20 cellular contexts compared by ENCODE assay signal in the genomic region with DNA sequence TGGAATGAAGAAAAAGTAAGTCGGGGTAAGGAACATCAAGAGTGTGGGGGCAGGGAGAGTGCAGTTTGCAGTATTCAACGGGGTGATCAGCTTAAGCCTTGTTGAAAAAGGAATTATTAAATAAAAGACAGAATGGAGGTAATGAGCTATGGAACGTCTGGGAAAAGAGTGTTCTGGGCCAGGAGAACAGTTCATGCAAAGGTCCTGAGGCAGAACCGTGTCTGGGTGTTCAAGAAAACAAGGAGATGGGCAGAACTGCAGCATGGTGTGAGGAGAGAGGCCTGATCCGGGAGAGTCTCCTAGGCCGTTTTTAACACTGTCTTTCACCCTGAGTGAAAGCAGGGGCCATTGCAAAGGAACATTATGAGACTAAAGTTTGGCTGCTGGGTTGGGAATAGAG. TPM values are rescaled to one million over a fixed set of nuclear protein-coding genes. Genes with fewer than 3 reads are reported as not detected.
DNase-seq lines count a peak whose midpoint lies in the region; ATAC-seq and TF ChIP-seq lines count a peak whose summit lies in the region.
"Had no signal": no experiment of that assay in that cellular context is flagged by ENCODE, and none has a peak within 500 bp of the region (broad histone marks: within the 10 kb centered on the region; RNA-seq: fewer than 3 reads in every experiment).

No MANE protein-coding gene starts in this region.

- no peak for TF ChIP-seq EP300 in sigmoid colon (IDR thresholded peaks at IDR 0.05)

- TF ChIP-seq POLR2A in sigmoid colon (IDR thresholded peaks at IDR 0.05), result no peak

- WGBS in sigmoid colon, 2 donors, result 73 to 87% methylated on average over 6 of the region's 6 CpGs

- no peak overlapping the region for H3K4me3 ChIP-seq in CD4-positive, alpha-beta memory T cell (ENCODE audit: low read length in 2 of 2)
- H3K4me3 ChIP-seq in Karpas-422 (ENCODE audit: low read length), result no peak overlapping the region
- no peak overlapping the region for H3K4me3 ChIP-seq in sigmoid colon
- H3K4me3 ChIP-seq: BLaER1 treated with 17β-estradiol and CSF1 and Interleukin-3, amounts not matched to agents 10 nM and 100 nM had no signal

- H3K27ac ChIP-seq in CD4-positive, alpha-beta memory T cell (ENCODE audit: low read depth, low read length), result no peak overlapping the region
- H3K27ac ChIP-seq in Karpas-422 (ENCODE audit: low read length), result no peak overlapping the region
- peak overlapping the region; percentile 87 for H3K27ac ChIP-seq in VCaP
- no peak overlapping the region for H3K27ac ChIP-seq in sigmoid colon
- H3K27ac ChIP-seq: BLaER1 treated with 17β-estradiol and CSF1 and Interleukin-3, amounts not matched to agents 10 nM and 100 nM; HL-60 had no signal

- H3K9me3 ChIP-seq in CD4-positive, alpha-beta memory T cell (ENCODE audit: control insufficient read depth in 1 of 2, low read length in 2 of 2), result no peaks in the 10 kb centered on the region
- H3K9me3 ChIP-seq in Karpas-422 (ENCODE audit: low read length), result no peaks in the 10 kb centered on the region
- H3K9me3 ChIP-seq in sigmoid colon, result no peaks in the 10 kb centered on the region
- H3K9me3 ChIP-seq: BLaER1 treated with 17β-estradiol and CSF1 and Interleukin-3, amounts not matched to agents 10 nM and 100 nM had no signal

- intact Hi-C loops in CD4-positive, alpha-beta memory T cell (cut with micrococcal nuclease), result loop anchor here (2.0 to 5.0 kb wide), 2 partner anchors 34 to 60 kb away; no protein-coding TSS in a partner anchor
- intact Hi-C loops in sigmoid colon (cut with DNase I), result no loop called here

- no peaks in the 10 kb centered on the region for H4K20me1 ChIP-seq in Karpas-422 (ENCODE audit: insufficient read depth, low read depth, low read length)
- H4K20me1 ChIP-seq: BLaER1 treated with 17β-estradiol and CSF1 and Interleukin-3, amounts not matched to agents 10 nM and 100 nM had no signal

- no peak overlapping the region for H3K9ac ChIP-seq in Karpas-422 (ENCODE audit: low read length)
- H3K9ac ChIP-seq: BLaER1 treated with 17β-estradiol and CSF1 and Interleukin-3, amounts not matched to agents 10 nM and 100 nM had no signal

- CTCF ChIA-PET in CD4-positive, alpha-beta memory T cell (lab: Charles Lee; ENCODE audit: partially characterized antibody), result interaction anchor here (1.6 to 2.3 kb wide), 3 partner anchors 9 to 184 kb away, joined by 5 to 8 read pairs (median 8); no protein-coding TSS in a partner anchor

- ATAC-seq in stimulated activated memory B cell treated with anti-CD40 and anti-IgM and Interleukin-4, amounts not matched to agents 10 μg/mL and 1 μg/mL and 100 μg/mL, for 72 hours, result no peak
- no peak for ATAC-seq in GM21526 (IDR thresholded peaks at IDR 0.05; ENCODE audit: low FRiP score, unreplicated experiment)
- ATAC-seq: HepG2, PC-3 had no signal

- TF ChIP-seq CTCF in VCaP (conservative IDR thresholded peaks at IDR 0.05) (no peak), sigmoid colon (IDR thresholded peaks at IDR 0.05) (no peak)

- no peaks in the 10 kb centered on the region for H3K36me3 ChIP-seq in CD4-positive, alpha-beta memory T cell (ENCODE audit: insufficient read depth, low read length)
- H3K36me3 ChIP-seq in Karpas-422 (ENCODE audit: insufficient read depth, low read length), result no peaks in the 10 kb centered on the region
- no peaks in the 10 kb centered on the region for H3K36me3 ChIP-seq in sigmoid colon
- H3K36me3 ChIP-seq: BLaER1 treated with 17β-estradiol and CSF1 and Interleukin-3, amounts not matched to agents 10 nM and 100 nM had no signal

- no peaks in the 10 kb centered on the region for H3K27me3 Mint-ChIP-seq in CD4-positive, alpha-beta memory T cell
- H3K27me3 Mint-ChIP-seq in stimulated activated memory B cell treated with anti-CD40 and anti-IgM and Interleukin-4, amounts not matched to agents 10 μg/mL and 1 μg/mL and 100 μg/mL, for 72 hours, result no peaks in the 10 kb centered on the region

- no peaks in the 10 kb centered on the region for H3K36me3 Mint-ChIP-seq in CD4-positive, alpha-beta memory T cell
- no peaks in the 10 kb centered on the region for H3K36me3 Mint-ChIP-seq in stimulated activated memory B cell treated with anti-CD40 and anti-IgM and Interleukin-4, amounts not matched to agents 10 μg/mL and 1 μg/mL and 100 μg/mL, for 72 hours

- H3K27me3 ChIP-seq in CD4-positive, alpha-beta memory T cell (ENCODE audit: insufficient read depth, low read length), result no peaks in the 10 kb centered on the region
- H3K27me3 ChIP-seq in Karpas-422 (ENCODE audit: low read length) (no peaks in the 10 kb centered on the region), sigmoid colon (no peaks in the 10 kb centered on the region)
- H3K27me3 ChIP-seq: BLaER1 treated with 17β-estradiol and CSF1 and Interleukin-3, amounts not matched to agents 10 nM and 100 nM had no signal

- no peak for DNase-seq in CD4-positive, alpha-beta memory T cell
- no peak for DNase-seq in Karpas-422
- no peak for DNase-seq in AML-193 (lab: John Stamatoyannopoulos, UW)
- no peak for DNase-seq in sigmoid colon
- DNase-seq: H7, NCI-H1417, NCI-H1694 treated with DMSO at 0.1 percent for 48 hours, NCI-H2081 treated with DMSO at 0.1 percent for 48 hours, NCI-H2171 treated with DMSO at 0.1 percent for 48 hours, NCI-H524 treated with DMSO at 0.1 percent for 48 hours, PC-3, Right ventricle myocardium superior, SW 1271 had no signal

- no peaks in the 10 kb centered on the region for H3K9me3 Mint-ChIP-seq in CD4-positive, alpha-beta memory T cell
- H3K9me3 Mint-ChIP-seq in stimulated activated memory B cell treated with anti-CD40 and anti-IgM and Interleukin-4, amounts not matched to agents 10 μg/mL and 1 μg/mL and 100 μg/mL, for 72 hours, result no peaks in the 10 kb centered on the region

- H3K4me2 ChIP-seq in Karpas-422 (ENCODE audit: low read depth, low read length, poor library complexity, severe bottlenecking), result peak overlapping the region; percentile 44

- no peaks in the 10 kb centered on the region for H3K79me2 ChIP-seq in Karpas-422 (ENCODE audit: low read length)

- peaks cover 23 to 32% (median 28%) of the 10 kb centered on the region in 4 donors for H3K4me1 Mint-ChIP-seq in CD4-positive, alpha-beta memory T cell
- H3K4me1 Mint-ChIP-seq in stimulated activated memory B cell treated with anti-CD40 and anti-IgM and Interleukin-4, amounts not matched to agents 10 μg/mL and 1 μg/mL and 100 μg/mL, for 72 hours, result peaks cover 36% of the 10 kb centered on the region

- POLR2A ChIA-PET in CD4-positive, alpha-beta memory T cell (lab: Charles Lee; ENCODE audit: partially characterized antibody), result interaction anchor here (1.1 to 1.5 kb wide), 4 partner anchors 15 to 208 kb away, joined by 3 to 4 read pairs (median 4); a partner anchor contains a TSS

- peak overlapping the region in 2 of 8 donors; percentile 25 to 70 for H3K4me3 Mint-ChIP-seq in CD4-positive, alpha-beta memory T cell
- H3K4me3 Mint-ChIP-seq in stimulated activated memory B cell treated with anti-CD40 and anti-IgM and Interleukin-4, amounts not matched to agents 10 μg/mL and 1 μg/mL and 100 μg/mL, for 72 hours, result no peak overlapping the region

- no peak overlapping the region for H2AFZ ChIP-seq in Karpas-422 (ENCODE audit: low read length)

- H3K9me2 ChIP-seq in Karpas-422 (replicated peaks; ENCODE audit: insufficient read depth, low read length), result no peaks in the 10 kb centered on the region

- peak overlapping the region; percentile 11 to 86 (median 76) for H3K27ac Mint-ChIP-seq in CD4-positive, alpha-beta memory T cell
- H3K27ac Mint-ChIP-seq in stimulated activated memory B cell treated with anti-CD40 and anti-IgM and Interleukin-4, amounts not matched to agents 10 μg/mL and 1 μg/mL and 100 μg/mL, for 72 hours, result peak overlapping the region; percentile 5

- peaks cover 33% of the 10 kb centered on the region for H3K4me1 ChIP-seq in CD4-positive, alpha-beta memory T cell (ENCODE audit: insufficient read depth, low read length)
- peaks cover 32% of the 10 kb centered on the region for H3K4me1 ChIP-seq in Karpas-422 (ENCODE audit: low read length)
- H3K4me1 ChIP-seq in sigmoid colon, result no peaks in the 10 kb centered on the region

RNA-seq across cellular contexts. Expression of a gene that starts 20.2 kb away (rescaled TPM):
- 1 to 10 TPM; 4.5 to 4.9 TPM for total RNA-seq in CD4-positive, alpha-beta memory T cell
- under 1 TPM in 1 of 2 donors, not detected in 1; 0.61 TPM for polyA plus RNA-seq in CD4-positive, alpha-beta memory T cell
- total RNA-seq in Karpas-422 (2014; rRNA removed; shearing (Covaris generic); ENCODE audit: low replicate concordance), result 0.90 and 1.3 TPM in 2 replicates
- total RNA-seq in sigmoid colon, result 1 to 10 TPM; 1.4 to 5.5 (median 2.2) TPM
- polyA plus RNA-seq in sigmoid colon, result 1 to 10 TPM in 2 of 3 donors, under 1 TPM in 1; 0.69 to 1.9 (median 1.8) TPM
- total RNA-seq: RPMI7951 had no signal

RNA-seq across cellular contexts. Expression of a gene that starts 41.8 kb away (rescaled TPM):
- 10 to 100 TPM; 26.3 to 30.3 TPM for total RNA-seq in CD4-positive, alpha-beta memory T cell
- 10 to 100 TPM; 38.5 to 52.6 TPM for polyA plus RNA-seq in CD4-positive, alpha-beta memory T cell
- total RNA-seq in Karpas-422 (2014; rRNA removed; shearing (Covaris generic); ENCODE audit: low replicate concordance), result 58.0 and 59.7 TPM in 2 replicates
- total RNA-seq in sigmoid colon, result 10 to 100 TPM; 16.3 to 23.8 (median 20.1) TPM
- 10 to 100 TPM; 13.8 to 29.5 (median 15.5) TPM for polyA plus RNA-seq in sigmoid colon

RNA-seq across cellular contexts. Expression of a gene that starts 42.0 kb away (rescaled TPM):
- 100 to 1,000 TPM; 103 to 112 TPM for total RNA-seq in CD4-positive, alpha-beta memory T cell
- 100 to 1,000 TPM; 487 to 655 TPM for polyA plus RNA-seq in CD4-positive, alpha-beta memory T cell
- total RNA-seq in Karpas-422 (2014; rRNA removed; shearing (Covaris generic); ENCODE audit: low replicate concordance), result 362 and 590 TPM in 2 replicates
- total RNA-seq in sigmoid colon, result 100 to 1,000 TPM; 157 to 217 (median 196) TPM
- polyA plus RNA-seq in sigmoid colon, result 100 to 1,000 TPM; 515 to 849 (median 620) TPM
